Comparison of ENCODE assay signal across 8 cellular contexts in the genomic region with DNA sequence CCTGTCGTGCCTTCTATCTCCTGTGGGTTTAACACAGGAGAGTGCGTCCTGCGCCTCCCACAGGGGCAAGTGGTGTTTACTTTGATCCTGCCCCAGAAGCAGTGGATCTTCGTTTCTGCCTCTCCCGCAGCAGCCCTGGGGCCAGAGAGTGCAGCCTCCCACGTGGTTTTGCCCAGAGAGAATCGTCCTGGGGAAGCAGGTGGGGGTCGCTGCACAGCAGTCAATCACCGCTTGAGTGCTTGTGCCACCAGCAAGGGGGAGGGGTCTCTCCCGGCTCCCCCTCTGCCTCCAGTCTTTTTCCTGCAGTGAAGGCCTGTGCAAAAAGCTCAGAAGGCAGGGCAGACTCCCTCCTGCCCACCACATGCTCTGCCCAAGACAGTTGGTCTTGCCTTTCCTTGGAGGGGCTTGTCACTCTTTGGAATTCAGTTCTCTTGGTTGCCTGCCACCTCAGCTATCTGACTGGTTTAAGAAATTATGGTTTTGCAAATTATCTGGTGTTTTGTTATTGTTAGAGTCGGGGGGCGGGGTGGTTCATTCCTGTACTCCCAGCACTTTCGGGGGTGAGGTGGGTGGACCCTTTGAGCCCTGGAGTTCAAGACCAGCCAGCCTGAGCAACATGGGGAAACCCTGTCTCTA. TPM values are rescaled to one million over a fixed set of nuclear protein-coding genes. Genes with fewer than 3 reads are reported as not detected.
DNase-seq lines count a peak whose midpoint lies in the region; ATAC-seq, FAIRE-seq and TF ChIP-seq lines count a peak whose summit lies in the region.

No MANE protein-coding gene starts in this region.

- no peak overlapping the region for H4K5ac ChIP-seq in H1 (ENCODE audit: insufficient read length, low read depth, low read length)

- peak overlapping the region; percentile 95; the same call in 1 of the 2 replicates for H2BK15ac ChIP-seq in H1 (ENCODE audit: low read length)

- H3K9me3 ChIP-seq in A549 = no peaks in the 10 kb centered on the region
- H3K9me3 ChIP-seq in OCI-LY3 (ENCODE audit: insufficient read depth, low read length) = no peaks in the 10 kb centered on the region
- no peaks in the 10 kb centered on the region for H3K9me3 ChIP-seq in H1 (ENCODE audit: insufficient read depth in 2 of 2, low read depth in 1 of 2, low read length in 1 of 2)
- no peaks in the 10 kb centered on the region for H3K9me3 ChIP-seq in hepatocyte (ENCODE audit: low read depth)

- TF ChIP-seq RAD21 in A549 (conservative IDR thresholded peaks at IDR 0.05 in 1 of 2, IDR thresholded peaks at IDR 0.05 in 1 of 2) (no peak), H1 (IDR thresholded peaks at IDR 0.05 in 1 of 2, conservative IDR thresholded peaks at IDR 0.05 in 1 of 2; ENCODE audit: low read depth in 2 of 2, low read length in 2 of 2) (no peak)

- H3K27me3 ChIP-seq in OCI-LY3 (ENCODE audit: low read depth, low read length) (no peaks in the 10 kb centered on the region), H1 (replicated peaks in 1 of 4; ENCODE audit: control insufficient read depth in 3 of 4, extremely low read depth in 1 of 4, insufficient read depth in 3 of 4, low read length in 3 of 4) (no peaks in the 10 kb centered on the region), hepatocyte (no peaks in the 10 kb centered on the region)

- no peak for FAIRE-seq in A549 (lab: Jason Lieb, UNC)
- FAIRE-seq in H1 (lab: Jason Lieb, UNC) = no peak

- CTCF ChIA-PET in A549 (lab: Yijun Ruan, JAX) = interaction anchor here (0.6 to 14.5 kb wide), 17 partner anchors 8 to 1127 kb away, joined by 3 to 237 read pairs (median 4); no protein-coding TSS in a partner anchor
- CTCF ChIA-PET in H1 (lab: Charles Lee; ENCODE audit: partially characterized antibody) = interaction anchor here (0.6 to 4.0 kb wide), 20 partner anchors 9 to 938 kb away, joined by 3 to 55 read pairs (median 5); no protein-coding TSS in a partner anchor

- H3K79me1 ChIP-seq in H1 (ENCODE audit: low read depth, low read length) = no peaks in the 10 kb centered on the region

- WGBS in A549 (ENCODE audit: missing lambda C conversion rate) = 28% methylated on average over 10 of the region's 13 CpGs
- WGBS in H1 (ENCODE audit: extremely low coverage in 1 of 2, insufficient coverage in 1 of 2, insufficient read length in 1 of 2, insufficient replicate concordance in 2 of 2, low coverage in 1 of 2, low lambda C conversion rate in 2 of 2, missing lambda C conversion rate in 1 of 2), 2 experiments = 32% methylated on average over 13 of the region's 13 CpGs; no CpG with 5 or more reads in 1 of the 2 experiments
- 33% methylated on average over 13 of the region's 13 CpGs for WGBS in hepatocyte (ENCODE audit: low lambda C conversion rate, missing lambda C conversion rate)

- TF ChIP-seq EP300 in A549 (IDR thresholded peaks at IDR 0.05) (no peak), H1 (IDR thresholded peaks at IDR 0.05; ENCODE audit: borderline replicate concordance in 1 of 2, low read depth in 2 of 2, low read length in 2 of 2) (no peak)

- H3K56ac ChIP-seq in H1 (replicated peaks; ENCODE audit: insufficient read length, low read depth, low read length) = no peak overlapping the region

- no peaks in the 10 kb centered on the region for H3K23me2 ChIP-seq in H1 (ENCODE audit: low read depth, low read length)

- no peak overlapping the region for H3K27ac ChIP-seq in A549
- H3K27ac ChIP-seq in OCI-LY3 (ENCODE audit: low read length) = peak overlapping the region; percentile 97
- no peak overlapping the region for H3K27ac ChIP-seq in H1 (ENCODE audit: low read depth, low read length)
- H3K27ac ChIP-seq in hepatocyte = no peak overlapping the region

- DNase-seq in A549 (ENCODE audit: low read depth in 1 of 2, low spot score in 1 of 2) (no peak), H1 (ENCODE audit: low read depth in 1 of 2, low spot score in 2 of 2) (no peak), hepatocyte (ENCODE audit: low spot score) (no peak)
- DNase-seq in stimulated activated CD4-positive, alpha-beta T cell treated with anti-CD3 and anti-CD28 coated beads, Interleukin-15, amount 100 ng/mL, for 48 hours (ENCODE audit: low read depth in 2 of 2) = peak; percentile 59 to 60

- H3K9ac ChIP-seq in OCI-LY3 (ENCODE audit: low read length) (peak overlapping the region; percentile 81), H1 (replicated peaks in 1 of 4; ENCODE audit: extremely low read depth in 1 of 4, low read depth in 3 of 4, low read length in 3 of 4) (peak overlapping the region in 2 of 4 experiments; percentile 12 to 31; a peak in 3 of 7 replicates)

- H3K14ac ChIP-seq in H1 (ENCODE audit: insufficient read length) = no peak overlapping the region

- H3K4me1 ChIP-seq in A549 (0 out of 3 replicates have a peak, but pooled peaks cover 3% of the 10 kb centered on the region), OCI-LY3 (ENCODE audit: low read length) (peaks cover 43% of the 10 kb centered on the region), H1 (replicated peaks in 1 of 4; ENCODE audit: control insufficient read depth in 3 of 4, insufficient read depth in 4 of 4, low read length in 3 of 4) (peaks cover 0 to 13% (median 6%) of the 10 kb centered on the region in 4 experiments; a peak in 6 of 7 replicates), hepatocyte (ENCODE audit: insufficient read depth) (peaks cover 4% of the 10 kb centered on the region)

- no peaks in the 10 kb centered on the region for H3K36me3 ChIP-seq in OCI-LY3 (replicated peaks; ENCODE audit: low read depth, low read length)
- H3K36me3 ChIP-seq in H1 (ENCODE audit: control insufficient read depth in 2 of 4, insufficient read depth in 4 of 4, low read length in 3 of 4) = no peaks in the 10 kb centered on the region
- H3K36me3 ChIP-seq in hepatocyte (replicated peaks; ENCODE audit: insufficient read depth, low read depth) = no peaks in the 10 kb centered on the region

- TF ChIP-seq CTCF in A549 (IDR thresholded peaks at IDR 0.05) (peak; percentile 38; the same call in 2 of the 3 replicates), OCI-LY3 (IDR thresholded peaks at IDR 0.05; ENCODE audit: low read depth, low read length) (no peak; the same call in none of the 2 replicates), H1 (IDR thresholded peaks at IDR 0.05; ENCODE audit: control extremely low read depth in 1 of 3, insufficient read depth in 1 of 3, low read depth in 1 of 3, low read length in 3 of 3) (no peak), hepatocyte (IDR thresholded peaks at IDR 0.05; ENCODE audit: poor library complexity) (no peak)

- no peaks in the 10 kb centered on the region for H4K20me1 ChIP-seq in OCI-LY3 (ENCODE audit: insufficient read depth, low read length)
- H4K20me1 ChIP-seq in H1 (replicated peaks in 1 of 2; ENCODE audit: control insufficient read depth in 1 of 2, insufficient read depth in 2 of 2, low read length in 2 of 2) = no peaks in the 10 kb centered on the region
- H4K20me1 ChIP-seq in hepatocyte (ENCODE audit: insufficient read depth, poor library complexity, severe bottlenecking) = no peaks in the 10 kb centered on the region

- peak overlapping the region; percentile 93 for H2BK20ac ChIP-seq in H1 (ENCODE audit: low read length)

- H3K4me3 ChIP-seq in A549 = no peak overlapping the region
- peak overlapping the region; percentile 68 for H3K4me3 ChIP-seq in OCI-LY3 (ENCODE audit: low read length)
- peak overlapping the region in 2 of 4 experiments; percentile 12 to 17; a peak in 3 of 8 replicates for H3K4me3 ChIP-seq in H1 (ENCODE audit: extremely low read depth in 1 of 4, insufficient read depth in 2 of 4, low read depth in 3 of 4, low read length in 4 of 4)
- H3K4me3 ChIP-seq in hepatocyte = no peak overlapping the region

- TF ChIP-seq POLR2A in A549 (IDR thresholded peaks at IDR 0.05; ENCODE audit: low read length) (no peak), H1 (IDR thresholded peaks at IDR 0.05; ENCODE audit: control extremely low read depth in 1 of 2, low read depth in 2 of 2, low read length in 2 of 2) (no peak)

- peak overlapping the region; percentile 36 for H4K8ac ChIP-seq in H1 (ENCODE audit: extremely low read depth, insufficient read depth, low read length)

- peak overlapping the region; percentile 94; the same call in 1 of the 2 replicates for H2BK12ac ChIP-seq in H1 (ENCODE audit: low read depth, low read length)

- no peak overlapping the region for H2AK5ac ChIP-seq in H1 (ENCODE audit: low read depth, low read length)

- H2BK120ac ChIP-seq in H1 (replicated peaks; ENCODE audit: low read depth, low read length) = peak overlapping the region; percentile 41

- H2AFZ ChIP-seq in OCI-LY3 (ENCODE audit: low read depth, low read length) (peak overlapping the region; percentile 76), H1 (ENCODE audit: low read length) (peak overlapping the region; percentile 96), hepatocyte (no peak overlapping the region)

- H3K4ac ChIP-seq in H1 (replicated peaks; ENCODE audit: insufficient read length, low read depth, low read length) = no peak overlapping the region

- H3K4me2 ChIP-seq in A549 (peak overlapping the region; percentile 48), OCI-LY3 (ENCODE audit: low read length) (peak overlapping the region; percentile 83), H1 (ENCODE audit: insufficient read depth in 1 of 2, low read depth in 2 of 2, low read length in 2 of 2) (peak overlapping the region; percentile 7 to 59; a peak in 3 of 4 replicates), hepatocyte (no peak overlapping the region)

- no peaks in the 10 kb centered on the region for H3K79me2 ChIP-seq in OCI-LY3 (ENCODE audit: low read length)
- H3K79me2 ChIP-seq in H1 (ENCODE audit: control insufficient read depth in 1 of 2, insufficient read depth in 2 of 2, low read length in 2 of 2) = no peaks in the 10 kb centered on the region
- no peaks in the 10 kb centered on the region for H3K79me2 ChIP-seq in hepatocyte

- H3K18ac ChIP-seq in H1 (ENCODE audit: extremely low read depth, low read length) = peak overlapping the region; percentile 94

- H2BK5ac ChIP-seq in H1 (ENCODE audit: low read depth, low read length) = peak overlapping the region; percentile 82; the same call in 1 of the 2 replicates

- peak; percentile 52 to 63; a peak in 4 of 6 replicates for ATAC-seq in A549
- ATAC-seq in GM21515 (IDR thresholded peaks at IDR 0.05; ENCODE audit: unreplicated experiment) = peak; percentile 40
- no peak for ATAC-seq in GM18858 (IDR thresholded peaks at IDR 0.05; ENCODE audit: unreplicated experiment)
- no peak for ATAC-seq in GM21367 (IDR thresholded peaks at IDR 0.05; ENCODE audit: unreplicated experiment)

- peak overlapping the region; percentile 75 for H4K91ac ChIP-seq in H1 (replicated peaks; ENCODE audit: insufficient read length, low read length)

- POLR2A ChIA-PET in A549 (lab: Yijun Ruan, JAX) = no interaction called here
- POLR2A ChIA-PET in H1 (lab: Charles Lee; ENCODE audit: partially characterized antibody) = interaction anchor here (0.9 to 1.6 kb wide), 4 partner anchors 11 to 75 kb away, joined by 3 to 5 read pairs (median 4); no protein-coding TSS in a partner anchor

- no peak overlapping the region for H3K23ac ChIP-seq in H1 (ENCODE audit: insufficient read length)

- H3K9me2 ChIP-seq in hepatocyte (replicated peaks; ENCODE audit: insufficient read depth) = no peaks in the 10 kb centered on the region

RNA-seq across cellular contexts. Expression of gene STOML1, which starts 26.9 kb away (rescaled TPM):
- polyA plus RNA-seq in A549 (2011; rRNA removed) (3.5 and 4.3 TPM in 2 replicates), A549 (2017; fragmentation: RNase III; extraction: RNeasy Plus Mini Kit Qiagen cat#74134 plus additional on column Dnase treatment) (4.9 to 6.3 TPM (median 5.7 TPM) in 3 replicates), H1 (2011; rRNA removed) (3.2 and 6.4 TPM in 2 replicates), hepatocyte (19.8 and 21.0 TPM in 2 replicates)
- 7.6 and 8.0 TPM in 2 replicates for polyA plus RNA-seq in A549 (2012; cell fraction: cytosol; rRNA removed)
- polyA plus RNA-seq in A549 (2012; cell fraction: nucleus; rRNA removed) = 12.0 and 14.7 TPM in 2 replicates
- polyA minus RNA-seq in A549 (2011; rRNA and poly(A)+ RNA removed) = 3.6 and 5.4 TPM in 2 replicates
- 2.6 and 3.8 TPM in 2 replicates for total RNA-seq in H1 (2021; fragmentation: NEBNext Ultra II Directional; extraction: Animal tissue kit (Norgen Biotek cat#: 25700))
- polyA plus RNA-seq in H1 (2011; cell fraction: cytosol; rRNA removed) = 4.6 TPM
- 6.9 TPM for polyA plus RNA-seq in H1 (2011; cell fraction: nucleus; rRNA removed)
- 2.2 to 3.0 TPM (median 2.4 TPM) in 4 replicates for polyA plus RNA-seq in H1 (2012, experiment 1 of 2)
- 2.8 TPM for polyA plus RNA-seq in H1 (2012, experiment 2 of 2)
- 2.8 TPM for polyA plus RNA-seq in H1 (2013, experiment 1 of 2)
- polyA plus RNA-seq in H1 (2013, experiment 2 of 2) = 2.6 TPM
- polyA minus RNA-seq in H1 (2011; rRNA and poly(A)+ RNA removed) = 2.1 and 3.2 TPM in 2 replicates
- 1.7 TPM for polyA minus RNA-seq in H1 (2011; cell fraction: cytosol; rRNA and poly(A)+ RNA removed)
- polyA minus RNA-seq in H1 (2011; cell fraction: nucleus; rRNA and poly(A)+ RNA removed) = 3.4 TPM
- total RNA-seq in hepatocyte = 10.3 and 14.2 TPM in 2 replicates

RNA-seq across cellular contexts. Expression of gene PML, which starts 29.3 kb away (rescaled TPM):
- polyA plus RNA-seq in A549 (2011; rRNA removed) (2.1 and 3.9 TPM in 2 replicates), A549 (2017; fragmentation: RNase III; extraction: RNeasy Plus Mini Kit Qiagen cat#74134 plus additional on column Dnase treatment) (7.8 to 8.5 TPM (median 8.4 TPM) in 3 replicates), H1 (2011; rRNA removed) (14.9 and 30.4 TPM in 2 replicates), hepatocyte (29.9 and 38.8 TPM in 2 replicates)
- 5.9 and 7.9 TPM in 2 replicates for polyA plus RNA-seq in A549 (2012; cell fraction: cytosol; rRNA removed)
- 14.7 and 25.7 TPM in 2 replicates for polyA plus RNA-seq in A549 (2012; cell fraction: nucleus; rRNA removed)
- polyA minus RNA-seq in A549 (2011; rRNA and poly(A)+ RNA removed) = 5.6 and 6.2 TPM in 2 replicates
- 30.3 and 31.2 TPM in 2 replicates for total RNA-seq in H1 (2021; fragmentation: NEBNext Ultra II Directional; extraction: Animal tissue kit (Norgen Biotek cat#: 25700))
- polyA plus RNA-seq in H1 (2011; cell fraction: cytosol; rRNA removed) = 12.2 TPM
- 26.0 TPM for polyA plus RNA-seq in H1 (2011; cell fraction: nucleus; rRNA removed)
- 25.9 to 33.8 TPM (median 31.4 TPM) in 4 replicates for polyA plus RNA-seq in H1 (2012, experiment 1 of 2)
- polyA plus RNA-seq in H1 (2012, experiment 2 of 2) = 33.5 TPM
- polyA plus RNA-seq in H1 (2013, experiment 1 of 2) = 25.2 TPM
- polyA plus RNA-seq in H1 (2013, experiment 2 of 2) = 25.0 TPM
- 12.2 and 13.9 TPM in 2 replicates for polyA minus RNA-seq in H1 (2011; rRNA and poly(A)+ RNA removed)
- polyA minus RNA-seq in H1 (2011; cell fraction: cytosol; rRNA and poly(A)+ RNA removed) = 35.0 TPM
- polyA minus RNA-seq in H1 (2011; cell fraction: nucleus; rRNA and poly(A)+ RNA removed) = 20.9 TPM
- 9.7 and 15.7 TPM in 2 replicates for total RNA-seq in hepatocyte

RNA-seq across cellular contexts. Expression of gene LOXL1, which starts 39.0 kb away (rescaled TPM):
- 0.65 and 0.90 TPM in 2 replicates for polyA plus RNA-seq in A549 (2011; rRNA removed)
- polyA plus RNA-seq in A549 (2012; cell fraction: cytosol; rRNA removed) = 0.67 and 1.4 TPM in 2 replicates
- 0.58 and 0.61 TPM in 2 replicates for polyA plus RNA-seq in A549 (2012; cell fraction: nucleus; rRNA removed)
- 0.29 to 0.62 TPM (median 0.44 TPM) in 3 replicates for polyA plus RNA-seq in A549 (2017; fragmentation: RNase III; extraction: RNeasy Plus Mini Kit Qiagen cat#74134 plus additional on column Dnase treatment)
- not detected in 2 replicates for polyA minus RNA-seq in A549 (2011; rRNA and poly(A)+ RNA removed)
- 8.1 and 9.3 TPM in 2 replicates for total RNA-seq in H1 (2021; fragmentation: NEBNext Ultra II Directional; extraction: Animal tissue kit (Norgen Biotek cat#: 25700))
- 14.4 and 22.7 TPM in 2 replicates for polyA plus RNA-seq in H1 (2011; rRNA removed)
- polyA plus RNA-seq in H1 (2011; cell fraction: cytosol; rRNA removed) = 13.3 TPM
- polyA plus RNA-seq in H1 (2011; cell fraction: nucleus; rRNA removed) = 25.7 TPM
- 6.5 to 22.3 TPM (median 16.9 TPM) in 4 replicates for polyA plus RNA-seq in H1 (2012, experiment 1 of 2)
- polyA plus RNA-seq in H1 (2012, experiment 2 of 2) = 32.8 TPM
- 29.6 TPM for polyA plus RNA-seq in H1 (2013, experiment 1 of 2)
- polyA plus RNA-seq in H1 (2013, experiment 2 of 2) = 31.4 TPM
- polyA minus RNA-seq in H1 (2011; rRNA and poly(A)+ RNA removed) = 11.7 and 13.9 TPM in 2 replicates
- polyA minus RNA-seq in H1 (2011; cell fraction: cytosol; rRNA and poly(A)+ RNA removed) = 14.2 TPM
- 11.9 TPM for polyA minus RNA-seq in H1 (2011; cell fraction: nucleus; rRNA and poly(A)+ RNA removed)
- 35.6 and 44.5 TPM in 2 replicates for total RNA-seq in hepatocyte
- 96.9 and 136 TPM in 2 replicates for polyA plus RNA-seq in hepatocyte

Comparison
In these comparisons a context has a peak if more than half of its experiments do, and no peak if none do; other contexts are left out.
1. ATAC-seq: peak in A549 (2 of 2) and GM21515 (single experiment); none in GM18858 (single experiment) and GM21367 (single experiment).
2. DNase-seq: peak in stimulated activated CD4-positive, alpha-beta T cell treated with anti-CD3 and anti-CD28 coated beads, Interleukin-15, amount 100 ng/mL, for 48 hours (2 of 2); none in A549 (0 of 2), H1 (0 of 2) and hepatocyte (single experiment).
3. Of the 18 proteins assayed by ChIP-seq in both H1 and A549: peak only in H1: E2F6 and MAX; only in A549: CTCF; in both: none; in neither: 15.